ENCODE assay signal across 10 cellular contexts in genomic region chr9:5587024-5587423, GRCh38. TPM values are rescaled to one million over a fixed set of nuclear protein-coding genes. Genes with fewer than 3 reads are reported as not detected.
A peak's percentile ranks its signal among the peaks of the same experiment; 100 is the strongest.
DNase-seq lines count a peak whose midpoint lies in the region; ATAC-seq and TF ChIP-seq lines count a peak whose summit lies in the region.
"Had no signal": no experiment of that assay in that cellular context is flagged by ENCODE, and none has a peak within 500 bp of the region (broad histone marks: within the 10 kb centered on the region; RNA-seq: fewer than 3 reads in every experiment).

No MANE protein-coding gene starts in this region.

- no peak overlapping the region for H3K4me3 ChIP-seq in AG09309 (ENCODE audit: control insufficient read depth, low read depth, low read length)
- H3K4me3 ChIP-seq: coronary artery, testis had no signal

- no peak for TF ChIP-seq CTCF in AG09309 (IDR thresholded peaks at IDR 0.05; ENCODE audit: control insufficient read depth, insufficient read depth, low read depth, low read length, missing control alignments)
- no peak for TF ChIP-seq CTCF in natural killer cell (IDR thresholded peaks at IDR 0.05)

- ATAC-seq in natural killer cell (no peak), HG03565 (IDR thresholded peaks at IDR 0.05; ENCODE audit: unreplicated experiment) (no peak), GM18861 (IDR thresholded peaks at IDR 0.05; ENCODE audit: unreplicated experiment) (no peak)

- H3K27ac Mint-ChIP-seq in IgD-negative memory B cell (peak overlapping the region; percentile 1 to 19 (median 17)), natural killer cell (peak overlapping the region; percentile 23 to 43)
- H3K27ac Mint-ChIP-seq in activated naive CD8-positive, alpha-beta T cell treated with anti-CD3 and anti-CD28 coated beads for 36 hours: peak overlapping the region; percentile 83

- H3K9me3 Mint-ChIP-seq in IgD-negative memory B cell (no peaks in the 10 kb centered on the region), natural killer cell (no peaks in the 10 kb centered on the region)
- H3K9me3 Mint-ChIP-seq in activated naive CD8-positive, alpha-beta T cell treated with anti-CD3 and anti-CD28 coated beads for 36 hours: peaks cover 3% of the 10 kb centered on the region

- peaks cover 30 to 52% (median 40%) of the 10 kb centered on the region in 3 donors for H3K4me1 Mint-ChIP-seq in IgD-negative memory B cell
- H3K4me1 Mint-ChIP-seq in activated naive CD8-positive, alpha-beta T cell treated with anti-CD3 and anti-CD28 coated beads for 36 hours: peaks cover 55% of the 10 kb centered on the region
- peaks cover 0 to 10% of the 10 kb centered on the region in 2 donors for H3K4me1 Mint-ChIP-seq in natural killer cell

- intact Hi-C loops in natural killer cell (cut with micrococcal nuclease): no loop called here

- DNase-seq in AG09309 (ENCODE audit: low read depth) (peak; percentile 20), natural killer cell (no peak), SIG-M5 (lab: John Stamatoyannopoulos, UW) (no peak), kidney glomerular epithelial cell (lab: John Stamatoyannopoulos, UW) (no peak)
- DNase-seq in activated naive CD8-positive, alpha-beta T cell treated with anti-CD3 and anti-CD28 coated beads for 36 hours: peak; percentile 36
- DNase-seq: testis had no signal

- H3K36me3 Mint-ChIP-seq in IgD-negative memory B cell: no peaks in the 10 kb centered on the region
- peaks cover 5% of the 10 kb centered on the region for H3K36me3 Mint-ChIP-seq in activated naive CD8-positive, alpha-beta T cell treated with anti-CD3 and anti-CD28 coated beads for 36 hours
- H3K36me3 Mint-ChIP-seq in natural killer cell: no peaks in the 10 kb centered on the region

- H3K4me3 Mint-ChIP-seq in IgD-negative memory B cell: no peak overlapping the region
- no peak overlapping the region for H3K4me3 Mint-ChIP-seq in activated naive CD8-positive, alpha-beta T cell treated with anti-CD3 and anti-CD28 coated beads for 36 hours
- H3K4me3 Mint-ChIP-seq in natural killer cell: no peak overlapping the region

- H3K27me3 Mint-ChIP-seq in IgD-negative memory B cell (no peaks in the 10 kb centered on the region), natural killer cell (ENCODE audit: low read depth in 2 of 2) (no peaks in the 10 kb centered on the region)
- H3K27me3 Mint-ChIP-seq in activated naive CD8-positive, alpha-beta T cell treated with anti-CD3 and anti-CD28 coated beads for 36 hours: no peaks in the 10 kb centered on the region

RNA-seq across cellular contexts. Expression of gene RIC1, which starts 41.9 kb away (rescaled TPM):
- 9.5 TPM for polyA plus RNA-seq in IgD-negative memory B cell
- 10 to 100 TPM; 15.2 TPM for total RNA-seq in activated naive CD8-positive, alpha-beta T cell treated with anti-CD3 and anti-CD28 coated beads for 36 hours
- total RNA-seq in natural killer cell: 10 to 100 TPM; 23.5 to 33.9 (median 31.8) TPM

Comparison
In these comparisons a context has a peak if more than half of its experiments do, and no peak if none do; other contexts are left out.
1. DNase-seq: peak in AG09309 (single experiment) and activated naive CD8-positive, alpha-beta T cell treated with anti-CD3 and anti-CD28 coated beads for 36 hours (single experiment); none in natural killer cell (single experiment), SIG-M5 (single experiment) and kidney glomerular epithelial cell (single experiment).
2. H3K27ac Mint-ChIP-seq: peak in every context shown above with its lines; median percentile 83 in activated naive CD8-positive, alpha-beta T cell treated with anti-CD3 and anti-CD28 coated beads for 36 hours; 33 in natural killer cell; 17 in IgD-negative memory B cell.